17 cellular contexts compared by ENCODE assay signal in the genomic region with DNA sequence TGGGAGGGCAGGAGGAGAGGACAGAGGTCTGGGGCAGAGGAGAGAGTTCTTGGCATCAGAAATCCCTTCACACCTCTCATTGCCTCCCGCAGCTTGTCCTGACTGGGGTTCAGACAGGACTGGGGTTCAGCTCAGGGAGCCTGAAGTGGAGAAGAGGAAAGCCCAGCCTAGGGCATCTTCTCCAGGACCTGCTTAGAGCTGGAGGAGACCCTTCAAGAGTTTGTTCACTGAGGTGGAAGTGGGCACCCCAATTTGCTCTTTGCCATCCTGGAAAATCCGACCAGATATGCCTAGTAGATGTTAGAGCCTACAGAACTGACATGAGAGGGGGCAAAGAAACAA. TPM values are rescaled to one million over a fixed set of nuclear protein-coding genes. Genes with fewer than 3 reads are reported as not detected.
DNase-seq lines count a peak whose midpoint lies in the region; ATAC-seq and TF ChIP-seq lines count a peak whose summit lies in the region.
"Had no signal": no experiment of that assay in that cellular context is flagged by ENCODE, and none has a peak within 500 bp of the region (broad histone marks: within the 10 kb centered on the region; RNA-seq: fewer than 3 reads in every experiment).

No MANE protein-coding gene starts in this region.

- POLR2A ChIA-PET in activated CD4-positive, alpha-beta T cell treated with anti-CD3 and anti-CD28 coated beads, Interleukin-2, amount 10 ng/mL, durations not matched to agents 7 days and 5 days (lab: Charles Lee) = no interaction called here

- H3K36me3 ChIP-seq in adipocyte (ENCODE audit: control insufficient read depth, insufficient read depth, low read length, severe bottlenecking) (peaks cover 4% of the 10 kb centered on the region), upper lobe of left lung (no peaks in the 10 kb centered on the region)
- H3K36me3 ChIP-seq: neural progenitor cell had no signal

- H3K27me3 ChIP-seq in adipocyte (replicated peaks; ENCODE audit: control insufficient read depth, insufficient read depth, low read length) = no peaks in the 10 kb centered on the region
- H3K27me3 ChIP-seq in upper lobe of left lung = peaks cover 0 to 44% (median 20%) of the 10 kb centered on the region in 4 donors

- TF ChIP-seq CTCF in mesothelial cell of epicardium (IDR thresholded peaks at IDR 0.05; ENCODE audit: unreplicated experiment) (no peak), upper lobe of left lung (IDR thresholded peaks at IDR 0.05) (no peak), foreskin fibroblast (IDR thresholded peaks at IDR 0.05; ENCODE audit: low read depth, low read length) (no peak)

- no peak overlapping the region for H3K4me3 ChIP-seq in adipocyte (ENCODE audit: low read length)
- H3K4me3 ChIP-seq in upper lobe of left lung = peak overlapping the region in 2 of 4 donors; percentile 32 to 54
- H3K4me3 ChIP-seq in foreskin fibroblast (ENCODE audit: low read depth in 1 of 2, low read length in 2 of 2) = no peak overlapping the region
- H3K4me3 ChIP-seq: neural progenitor cell had no signal

- DNase-seq in adipocyte (ENCODE audit: low read depth) = no peak
- DNase-seq in mesothelial cell of epicardium (ENCODE audit: low spot score in 2 of 2, unreplicated experiment in 2 of 2) = no peak
- DNase-seq in upper lobe of left lung = no peak
- DNase-seq in foreskin fibroblast = no peak
- no peak for DNase-seq in activated CD4-positive, alpha-beta T cell treated with anti-CD3 and anti-CD28 coated beads, Interleukin-2, amount 10 ng/mL, durations not matched to agents 7 days and 5 days
- DNase-seq: activated CD8-positive, alpha-beta T cell treated with anti-CD3 and anti-CD28 coated beads for 36 hours; CD4-positive, alpha-beta memory T cell; effector memory CD4-positive, alpha-beta T cell; EL; glutamatergic neuron; KG1; NCI-H1417 treated with DMSO at 0.1 percent for 48 hours; substantia nigra had no signal

- peaks cover 48% of the 10 kb centered on the region for H3K36me3 Mint-ChIP-seq in mesothelial cell of epicardium
- peaks cover 8% of the 10 kb centered on the region for H3K36me3 Mint-ChIP-seq in activated CD4-positive, alpha-beta T cell treated with anti-CD3 and anti-CD28 coated beads, Interleukin-2, amount 10 ng/mL, durations not matched to agents 7 days and 5 days (ENCODE audit: low read depth)
- H3K36me3 Mint-ChIP-seq: neural progenitor cell had no signal

- peak overlapping the region; percentile 97 for H3K9ac ChIP-seq in adipocyte (ENCODE audit: low read length)
- H3K9ac ChIP-seq: neural progenitor cell had no signal

- CTCF ChIA-PET in activated CD4-positive, alpha-beta T cell treated with anti-CD3 and anti-CD28 coated beads, Interleukin-2, amount 10 ng/mL, durations not matched to agents 7 days and 5 days (lab: Charles Lee) = interaction anchor here (0.6 to 2.0 kb wide), 8 partner anchors 20 to 507 kb away, joined by 3 to 8 read pairs (median 4); partner anchors contain the start of gene HOXB8

- H3K4me3 Mint-ChIP-seq in mesothelial cell of epicardium = peak overlapping the region; percentile 90
- H3K4me3 Mint-ChIP-seq in activated CD4-positive, alpha-beta T cell treated with anti-CD3 and anti-CD28 coated beads, Interleukin-2, amount 10 ng/mL, durations not matched to agents 7 days and 5 days = no peak overlapping the region
- H3K4me3 Mint-ChIP-seq: activated CD8-positive, alpha-beta T cell treated with anti-CD3 and anti-CD28 coated beads for 36 hours had no signal

- H3K27ac Mint-ChIP-seq in mesothelial cell of epicardium = peak overlapping the region; percentile 100
- H3K27ac Mint-ChIP-seq in activated CD4-positive, alpha-beta T cell treated with anti-CD3 and anti-CD28 coated beads, Interleukin-2, amount 10 ng/mL, durations not matched to agents 7 days and 5 days = no peak overlapping the region
- H3K27ac Mint-ChIP-seq: activated CD8-positive, alpha-beta T cell treated with anti-CD3 and anti-CD28 coated beads for 36 hours; activated T-helper 2 cell treated with anti-CD3 and anti-CD28 coated beads, Interferon-gamma antibody, Interleukin-2, Interleukin-4, amounts not matched to agents 10 μg/mL and 5 μg/mL and 100 μg/mL, durations not matched to agents 14 hours and 24 hours and 36 hours; neural progenitor cell had no signal

- TF ChIP-seq EP300 in upper lobe of left lung (IDR thresholded peaks at IDR 0.05) = no peak

- peaks cover 34% of the 10 kb centered on the region for H3K4me1 ChIP-seq in adipocyte (ENCODE audit: control insufficient read depth, insufficient read depth, low read length)
- peaks cover 28 to 51% (median 33%) of the 10 kb centered on the region in 4 donors for H3K4me1 ChIP-seq in upper lobe of left lung
- H3K4me1 ChIP-seq: neural progenitor cell had no signal

- no peaks in the 10 kb centered on the region for H3K9me3 Mint-ChIP-seq in mesothelial cell of epicardium
- H3K9me3 Mint-ChIP-seq in activated CD4-positive, alpha-beta T cell treated with anti-CD3 and anti-CD28 coated beads, Interleukin-2, amount 10 ng/mL, durations not matched to agents 7 days and 5 days = no peaks in the 10 kb centered on the region
- H3K9me3 Mint-ChIP-seq: activated CD8-positive, alpha-beta T cell treated with anti-CD3 and anti-CD28 coated beads for 36 hours; activated T-helper 2 cell treated with anti-CD3 and anti-CD28 coated beads, Interferon-gamma antibody, Interleukin-2, Interleukin-4, amounts not matched to agents 10 μg/mL and 5 μg/mL and 100 μg/mL, durations not matched to agents 14 hours and 24 hours and 36 hours had no signal

- no peak for ATAC-seq in upper lobe of left lung (ENCODE audit: low FRiP score in 2 of 2)
- ATAC-seq in GM18520 (IDR thresholded peaks at IDR 0.05; ENCODE audit: unreplicated experiment) = no peak
- ATAC-seq: activated CD8-positive, alpha-beta T cell treated with anti-CD3 and anti-CD28 coated beads for 36 hours had no signal

- no peaks in the 10 kb centered on the region for H3K27me3 Mint-ChIP-seq in mesothelial cell of epicardium (ENCODE audit: low read depth)
- H3K27me3 Mint-ChIP-seq in activated CD4-positive, alpha-beta T cell treated with anti-CD3 and anti-CD28 coated beads, Interleukin-2, amount 10 ng/mL, durations not matched to agents 7 days and 5 days = peaks cover 97% of the 10 kb centered on the region

- no peak for TF ChIP-seq POLR2A in upper lobe of left lung (IDR thresholded peaks at IDR 0.05)

- H3K9me3 ChIP-seq in adipocyte (ENCODE audit: control insufficient read depth, low read length) (no peaks in the 10 kb centered on the region), upper lobe of left lung (no peaks in the 10 kb centered on the region)

- peak overlapping the region; percentile 66 to 90 (median 90) for H3K27ac ChIP-seq in upper lobe of left lung
- H3K27ac ChIP-seq: neural progenitor cell had no signal

- WGBS in upper lobe of left lung, 2 donors = 32 to 64% methylated on average over 2 of the region's 2 CpGs

- peaks cover 61% of the 10 kb centered on the region for H3K4me1 Mint-ChIP-seq in mesothelial cell of epicardium
- peaks cover 50% of the 10 kb centered on the region for H3K4me1 Mint-ChIP-seq in activated CD4-positive, alpha-beta T cell treated with anti-CD3 and anti-CD28 coated beads, Interleukin-2, amount 10 ng/mL, durations not matched to agents 7 days and 5 days

RNA-seq across cellular contexts. Expression of gene HOXB3, which starts 2.0 kb away (rescaled TPM):
- total RNA-seq in mesothelial cell of epicardium (282 to 303 TPM (median 282 TPM) in 3 replicates), upper lobe of left lung (10 to 100 TPM in 2 of 6 donors, 1 to 10 TPM in 4; 2.9 to 12.6 (median 7.9) TPM)
- total RNA-seq in activated CD4-positive, alpha-beta T cell treated with anti-CD3 and anti-CD28 coated beads, Interleukin-2, amount 10 ng/mL, durations not matched to agents 7 days and 5 days = 1 to 10 TPM; 3.1 to 4.5 TPM
- total RNA-seq: astrocyte had no signal

RNA-seq across cellular contexts. Expression of gene HOXB5, which starts 5.5 kb away (rescaled TPM):
- total RNA-seq in mesothelial cell of epicardium (28.6 to 32.4 TPM (median 31.1 TPM) in 3 replicates), upper lobe of left lung (1 to 10 TPM in 4 of 6 donors, under 1 TPM in 2; 0.39 to 5.0 (median 1.5) TPM)
- total RNA-seq in activated CD4-positive, alpha-beta T cell treated with anti-CD3 and anti-CD28 coated beads, Interleukin-2, amount 10 ng/mL, durations not matched to agents 7 days and 5 days = not detected
- total RNA-seq: activated CD8-positive, alpha-beta T cell treated with anti-CD3 and anti-CD28 coated beads for 36 hours; activated T-helper 2 cell treated with anti-CD3 and anti-CD28 coated beads, Interferon-gamma antibody, Interleukin-2, Interleukin-4, amounts not matched to agents 10 μg/mL and 5 μg/mL and 100 μg/mL, durations not matched to agents 14 hours and 24 hours and 36 hours; astrocyte; CD4-positive, alpha-beta memory T cell had no signal

RNA-seq across cellular contexts. Expression of gene HOXB4, which starts 9.9 kb away (rescaled TPM):
- total RNA-seq in mesothelial cell of epicardium = 34.2 to 39.2 TPM (median 34.4 TPM) in 3 replicates
- 1 to 10 TPM in 4 of 6 donors, under 1 TPM in 2; 0.61 to 5.6 (median 2.0) TPM for total RNA-seq in upper lobe of left lung
- 1 to 10 TPM; 3.3 to 3.6 TPM for total RNA-seq in activated CD4-positive, alpha-beta T cell treated with anti-CD3 and anti-CD28 coated beads, Interleukin-2, amount 10 ng/mL, durations not matched to agents 7 days and 5 days
- total RNA-seq: astrocyte had no signal

RNA-seq across cellular contexts. Expression of gene HOXB6, which starts 16.7 kb away (rescaled TPM):
- 56.4 to 63.1 TPM (median 59.7 TPM) in 3 replicates for total RNA-seq in mesothelial cell of epicardium
- total RNA-seq in upper lobe of left lung = 10 to 100 TPM in 2 of 6 donors, 1 to 10 TPM in 4; 1.1 to 11.3 (median 7.0) TPM
- total RNA-seq in activated CD4-positive, alpha-beta T cell treated with anti-CD3 and anti-CD28 coated beads, Interleukin-2, amount 10 ng/mL, durations not matched to agents 7 days and 5 days = not detected
- total RNA-seq: activated CD8-positive, alpha-beta T cell treated with anti-CD3 and anti-CD28 coated beads for 36 hours; astrocyte had no signal

RNA-seq across cellular contexts. Expression of gene HOXB7, which starts 22.8 kb away (rescaled TPM):
- total RNA-seq in mesothelial cell of epicardium (18.6 to 20.3 TPM (median 19.5 TPM) in 3 replicates), upper lobe of left lung (1 to 10 TPM in 5 of 6 donors, not detected in 1; 1.1 to 3.7 (median 1.3) TPM)
- total RNA-seq in activated CD4-positive, alpha-beta T cell treated with anti-CD3 and anti-CD28 coated beads, Interleukin-2, amount 10 ng/mL, durations not matched to agents 7 days and 5 days = under 1 TPM; 0.25 to 0.30 TPM
- total RNA-seq: astrocyte had no signal

Comparison
In these comparisons a context has a peak if more than half of its experiments do, and no peak if none do; other contexts are left out.
1. RNA of gene HOXB3, which starts 2.0 kb away (total RNA-seq): 282 to 303 TPM in mesothelial cell of epicardium; 2.9 to 12.6 TPM in upper lobe of left lung and 3.1 to 4.5 TPM in activated CD4-positive, alpha-beta T cell treated with anti-CD3 and anti-CD28 coated beads, Interleukin-2, amount 10 ng/mL, durations not matched to agents 7 days and 5 days; every median in the first group is over 10 times any median in the second.